ENCODE assay signal across 13 cellular contexts in the genomic region with DNA sequence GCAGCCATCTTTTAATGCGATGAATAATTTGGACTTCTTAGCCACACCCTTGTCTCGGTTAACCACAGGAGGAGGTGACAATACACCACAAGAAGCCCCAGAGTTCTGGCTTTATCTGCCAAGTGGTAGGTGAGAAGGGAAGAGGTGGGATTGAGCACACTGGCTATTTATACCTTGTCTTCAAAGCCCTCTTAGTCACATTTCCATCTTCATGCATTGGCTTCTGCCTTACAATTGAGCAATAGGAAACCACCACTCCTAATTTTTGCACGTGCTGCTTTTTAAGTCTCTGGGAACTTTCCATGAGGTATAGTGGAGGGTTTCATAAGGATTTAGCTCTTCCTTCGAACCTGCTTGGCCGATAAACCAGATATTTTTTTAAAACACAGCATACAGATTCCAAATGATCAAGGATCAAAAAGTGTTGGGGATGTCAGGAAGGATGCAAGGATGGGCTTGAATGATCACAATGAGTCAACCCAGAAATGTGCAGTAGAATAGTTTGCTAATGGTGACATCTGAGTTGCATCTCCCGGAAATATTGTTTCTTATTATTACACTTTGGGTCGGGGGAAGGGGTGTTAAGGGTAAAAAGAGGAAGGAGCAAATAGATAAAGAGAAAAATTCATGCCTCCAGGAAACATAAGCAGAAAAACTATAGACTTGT. TPM values are rescaled to one million over a fixed set of nuclear protein-coding genes. Genes with fewer than 3 reads are reported as not detected.
DNase-seq lines count a peak whose midpoint lies in the region; ATAC-seq and TF ChIP-seq lines count a peak whose summit lies in the region.
"Had no signal": no experiment of that assay in that cellular context is flagged by ENCODE, and none has a peak within 500 bp of the region (broad histone marks: within the 10 kb centered on the region; RNA-seq: fewer than 3 reads in every experiment).

No MANE protein-coding gene starts in this region.

- H3K27ac Mint-ChIP-seq in activated CD8-positive, alpha-beta T cell treated with anti-CD3 and anti-CD28 coated beads for 36 hours, result no peak overlapping the region
- no peak overlapping the region for H3K27ac Mint-ChIP-seq in natural killer cell

- POLR2A ChIA-PET in activated CD8-positive, alpha-beta T cell treated with anti-CD3 and anti-CD28 coated beads for 36 hours (lab: Charles Lee), result no interaction called here

- no peak overlapping the region for H3K4me3 Mint-ChIP-seq in activated CD8-positive, alpha-beta T cell treated with anti-CD3 and anti-CD28 coated beads for 36 hours
- H3K4me3 Mint-ChIP-seq in natural killer cell, result no peak overlapping the region

- H3K9me3 Mint-ChIP-seq in activated CD8-positive, alpha-beta T cell treated with anti-CD3 and anti-CD28 coated beads for 36 hours, result no peaks in the 10 kb centered on the region
- no peaks in the 10 kb centered on the region for H3K9me3 Mint-ChIP-seq in natural killer cell

- H3K27me3 Mint-ChIP-seq in activated CD8-positive, alpha-beta T cell treated with anti-CD3 and anti-CD28 coated beads for 36 hours, result peaks cover 17% of the 10 kb centered on the region
- peaks cover 0 to 3% of the 10 kb centered on the region in 2 donors for H3K27me3 Mint-ChIP-seq in natural killer cell (ENCODE audit: low read depth in 2 of 2)

- intact Hi-C loops in activated CD8-positive, alpha-beta T cell treated with anti-CD3 and anti-CD28 coated beads for 36 hours (cut with micrococcal nuclease), result no loop called here
- intact Hi-C loops in natural killer cell (cut with micrococcal nuclease), result no loop called here

- H3K36me3 Mint-ChIP-seq in activated CD8-positive, alpha-beta T cell treated with anti-CD3 and anti-CD28 coated beads for 36 hours (ENCODE audit: low read depth), result no peaks in the 10 kb centered on the region
- H3K36me3 Mint-ChIP-seq in natural killer cell, result no peaks in the 10 kb centered on the region

- CTCF ChIA-PET in activated CD8-positive, alpha-beta T cell treated with anti-CD3 and anti-CD28 coated beads for 36 hours (lab: Charles Lee), result interaction anchor here (0.6 kb wide), 1 partner anchor 1403 kb away, joined by 3 read pairs; no protein-coding TSS in a partner anchor

- peak; percentile 74 for ATAC-seq in activated CD8-positive, alpha-beta T cell treated with anti-CD3 and anti-CD28 coated beads for 36 hours
- peak in 2 of 3 donors; percentile 27 to 30 for ATAC-seq in natural killer cell
- no peak for ATAC-seq in HG03469 (IDR thresholded peaks at IDR 0.05; ENCODE audit: unreplicated experiment)

- peak; percentile 30 for DNase-seq in activated CD4-positive, alpha-beta T cell treated with anti-CD3 and anti-CD28 coated beads for 48 hours
- no peak for DNase-seq in activated CD4-positive, alpha-beta T cell treated with anti-CD3 and anti-CD28 coated beads for 4 hours
- DNase-seq in HT1080 (ENCODE audit: low read depth), result peak; percentile 97
- peak; percentile 47 for DNase-seq in activated CD8-positive, alpha-beta T cell treated with anti-CD3 and anti-CD28 coated beads for 36 hours
- DNase-seq in natural killer cell, result no peak
- DNase-seq in HuH-7 (ENCODE audit: low spot score), result no peak
- no peak for DNase-seq in NCI-H1694 treated with DMSO at 0.1 percent for 48 hours (lab: John Stamatoyannopoulos, UW)
- DNase-seq: ACHN, NCI-H1694 had no signal

- H3K4me1 Mint-ChIP-seq in activated CD8-positive, alpha-beta T cell treated with anti-CD3 and anti-CD28 coated beads for 36 hours (ENCODE audit: low read depth), result peaks cover 9% of the 10 kb centered on the region
- H3K4me1 Mint-ChIP-seq in natural killer cell, result peaks cover 19 to 22% of the 10 kb centered on the region in 2 donors

- TF ChIP-seq CTCF in activated CD8-positive, alpha-beta T cell treated with anti-CD3 and anti-CD28 coated beads for 36 hours (IDR thresholded peaks at IDR 0.05), result no peak
- no peak for TF ChIP-seq CTCF in natural killer cell (IDR thresholded peaks at IDR 0.05)

RNA-seq across cellular contexts. Expression of a gene that starts 25.5 kb away (rescaled TPM):
- total RNA-seq in HT1080 (2014; rRNA removed; shearing (Covaris generic)), result not detected in 2 replicates
- polyA plus RNA-seq in HT1080 (2015; cell fraction: cytosol; rRNA removed), result 0.30 and 0.42 TPM in 2 replicates
- polyA plus RNA-seq in HT1080 (2015; cell fraction: nucleus; rRNA removed), result 0.75 and 0.79 TPM in 2 replicates
- under 1 TPM in 1 of 2 experiments, not detected in 1; 0.61 TPM for total RNA-seq in activated CD8-positive, alpha-beta T cell treated with anti-CD3 and anti-CD28 coated beads for 36 hours
- under 1 TPM in 1 of 3 donors, not detected in 2; 0.45 TPM for total RNA-seq in natural killer cell
- total RNA-seq: cardiac muscle cell, pulmonary artery endothelial cell, subcutaneous adipose tissue had no signal

Comparison
In these comparisons a context has a peak if more than half of its experiments do, and no peak if none do; other contexts are left out.
1. DNase-seq: peak in activated CD4-positive, alpha-beta T cell treated with anti-CD3 and anti-CD28 coated beads for 48 hours (single experiment), HT1080 (single experiment) and activated CD8-positive, alpha-beta T cell treated with anti-CD3 and anti-CD28 coated beads for 36 hours (single experiment); none in activated CD4-positive, alpha-beta T cell treated with anti-CD3 and anti-CD28 coated beads for 4 hours (0 of 2), natural killer cell (single experiment), HuH-7 (single experiment) and NCI-H1694 treated with DMSO at 0.1 percent for 48 hours (single experiment).